8 cellular contexts compared by ENCODE assay signal in the genomic region with DNA sequence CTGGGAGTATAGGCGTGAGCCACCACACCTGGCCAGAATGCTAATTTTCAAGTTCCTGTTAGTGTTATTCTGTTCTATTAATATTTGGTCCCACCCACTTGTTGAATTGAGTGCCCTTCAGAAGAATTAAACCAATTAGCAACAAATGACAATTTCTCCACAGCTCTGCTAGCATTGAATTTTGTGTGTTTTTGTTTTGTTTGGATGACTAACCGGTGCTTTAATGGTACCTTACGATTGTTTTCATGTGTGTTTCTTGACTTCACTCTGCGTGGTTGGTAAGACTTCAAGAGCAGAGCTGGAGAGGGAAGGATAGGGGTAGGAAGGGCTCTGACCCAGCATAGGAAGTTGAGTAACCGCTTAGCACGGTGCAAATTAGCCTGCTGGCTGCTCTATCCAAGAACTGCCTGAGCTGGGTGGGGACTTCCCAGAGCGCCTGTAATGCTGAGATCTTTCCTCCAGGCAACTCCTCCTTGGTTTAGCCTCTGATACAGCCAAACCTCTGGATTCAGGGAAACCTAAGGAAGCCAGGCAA. TPM values are rescaled to one million over a fixed set of nuclear protein-coding genes. Genes with fewer than 3 reads are reported as not detected.
DNase-seq lines count a peak whose midpoint lies in the region; TF ChIP-seq lines count a peak whose summit lies in the region.

No MANE protein-coding gene starts in this region.

- no peaks in the 10 kb centered on the region for H3K27me3 ChIP-seq in ovary

- intact Hi-C loops in activated T-helper 1 cell treated with anti-CD3 and anti-CD28 coated beads, Interleukin-12 subunit alpha, Interleukin-12 subunit beta, Interleukin-2, Interleukin-4 antibody, amounts not matched to agents 30 ng/mL and 10 ng/mL and 1 ng/mL, durations not matched to agents 14 hours and 24 hours and 36 hours (cut with micrococcal nuclease): no loop called here
- intact Hi-C loops in ovary (cut with DNase I): no loop called here

- H3K4me1 Mint-ChIP-seq in activated T-helper 1 cell treated with anti-CD3 and anti-CD28 coated beads, Interleukin-12 subunit alpha, Interleukin-12 subunit beta, Interleukin-2, Interleukin-4 antibody, amounts not matched to agents 30 ng/mL and 10 ng/mL and 1 ng/mL, durations not matched to agents 14 hours and 24 hours and 36 hours (ENCODE audit: low read depth): peaks cover 34% of the 10 kb centered on the region

- no peaks in the 10 kb centered on the region for H3K9me3 ChIP-seq in ovary

- peak overlapping the region; percentile 91 for H3K27ac Mint-ChIP-seq in activated T-helper 1 cell treated with anti-CD3 and anti-CD28 coated beads, Interleukin-12 subunit alpha, Interleukin-12 subunit beta, Interleukin-2, Interleukin-4 antibody, amounts not matched to agents 30 ng/mL and 10 ng/mL and 1 ng/mL, durations not matched to agents 14 hours and 24 hours and 36 hours

- no peaks in the 10 kb centered on the region for H3K9me3 Mint-ChIP-seq in activated T-helper 1 cell treated with anti-CD3 and anti-CD28 coated beads, Interleukin-12 subunit alpha, Interleukin-12 subunit beta, Interleukin-2, Interleukin-4 antibody, amounts not matched to agents 30 ng/mL and 10 ng/mL and 1 ng/mL, durations not matched to agents 14 hours and 24 hours and 36 hours

- TF ChIP-seq EP300 in ovary (IDR thresholded peaks at IDR 0.05): no peak

- 18 to 24% (median 22%) methylated on average over 7 of the region's 7 CpGs for WGBS in ovary, 3 donors

- TF ChIP-seq POLR2A in ovary (IDR thresholded peaks at IDR 0.05): no peak

- H3K4me3 ChIP-seq in fibroblast of villous mesenchyme (ENCODE audit: low read depth, low read length) (peak overlapping the region; percentile 33), ovary (no peak overlapping the region)

- no peaks in the 10 kb centered on the region for H3K36me3 ChIP-seq in ovary

- no peaks in the 10 kb centered on the region for H3K27me3 Mint-ChIP-seq in activated T-helper 1 cell treated with anti-CD3 and anti-CD28 coated beads, Interleukin-12 subunit alpha, Interleukin-12 subunit beta, Interleukin-2, Interleukin-4 antibody, amounts not matched to agents 30 ng/mL and 10 ng/mL and 1 ng/mL, durations not matched to agents 14 hours and 24 hours and 36 hours (ENCODE audit: insufficient read depth)

- TF ChIP-seq CTCF in fibroblast of villous mesenchyme (IDR thresholded peaks at IDR 0.05; ENCODE audit: insufficient read depth, low read depth, low read length) (no peak), ovary (IDR thresholded peaks at IDR 0.05) (no peak)

- DNase-seq in GM04504 (ENCODE audit: low read depth) (peak; percentile 94), NAMALWA (ENCODE audit: low spot score) (peak; percentile 74), fibroblast of villous mesenchyme (ENCODE audit: low read depth) (peak; percentile 93), ovary (peak in 2 of 5 donors; percentile 52 to 78), superior temporal gyrus (ENCODE audit: extremely low spot score) (no peak), NCI-H187 treated with DMSO at 0.1 percent for 48 hours (lab: John Stamatoyannopoulos, UW) (no peak), NCI-H446 treated with DMSO at 0.1 percent for 48 hours (lab: John Stamatoyannopoulos, UW) (no peak)
- DNase-seq in activated T-helper 1 cell treated with anti-CD3 and anti-CD28 coated beads, Interleukin-12 subunit alpha, Interleukin-12 subunit beta, Interleukin-2, Interleukin-4 antibody, amounts not matched to agents 30 ng/mL and 10 ng/mL and 1 ng/mL, durations not matched to agents 14 hours and 24 hours and 36 hours (ENCODE audit: low spot score): peak; percentile 36

- H3K36me3 Mint-ChIP-seq in activated T-helper 1 cell treated with anti-CD3 and anti-CD28 coated beads, Interleukin-12 subunit alpha, Interleukin-12 subunit beta, Interleukin-2, Interleukin-4 antibody, amounts not matched to agents 30 ng/mL and 10 ng/mL and 1 ng/mL, durations not matched to agents 14 hours and 24 hours and 36 hours (ENCODE audit: low read depth): peaks cover 31% of the 10 kb centered on the region

- H3K27ac ChIP-seq in ovary: peak overlapping the region; percentile 1 to 50

- peaks cover 7% of the 10 kb centered on the region for H3K4me1 ChIP-seq in ovary (ENCODE audit: insufficient read depth)

- H3K4me3 Mint-ChIP-seq in activated T-helper 1 cell treated with anti-CD3 and anti-CD28 coated beads, Interleukin-12 subunit alpha, Interleukin-12 subunit beta, Interleukin-2, Interleukin-4 antibody, amounts not matched to agents 30 ng/mL and 10 ng/mL and 1 ng/mL, durations not matched to agents 14 hours and 24 hours and 36 hours: peak overlapping the region; percentile 86

RNA-seq across cellular contexts. Expression of gene ARPC1B, which starts 4.6 kb away (rescaled TPM):
- 254 and 256 TPM in 2 replicates for total RNA-seq in activated T-helper 1 cell treated with anti-CD3 and anti-CD28 coated beads, Interleukin-12 subunit alpha, Interleukin-12 subunit beta, Interleukin-2, Interleukin-4 antibody, amounts not matched to agents 30 ng/mL and 10 ng/mL and 1 ng/mL, durations not matched to agents 14 hours and 24 hours and 36 hours
- 186 and 241 TPM in 2 replicates for total RNA-seq in fibroblast of villous mesenchyme
- total RNA-seq in ovary: 10 to 100 TPM; 24.2 to 82.5 (median 42.9) TPM
- polyA plus RNA-seq in ovary: 10 to 100 TPM; 63.4 to 77.9 TPM

RNA-seq across cellular contexts. Expression of gene PDAP1, which starts 29.3 kb away (rescaled TPM):
- 160 and 162 TPM in 2 replicates for total RNA-seq in activated T-helper 1 cell treated with anti-CD3 and anti-CD28 coated beads, Interleukin-12 subunit alpha, Interleukin-12 subunit beta, Interleukin-2, Interleukin-4 antibody, amounts not matched to agents 30 ng/mL and 10 ng/mL and 1 ng/mL, durations not matched to agents 14 hours and 24 hours and 36 hours
- total RNA-seq in fibroblast of villous mesenchyme: 34.5 and 38.0 TPM in 2 replicates
- 10 to 100 TPM; 31.1 to 90.0 (median 83.9) TPM for total RNA-seq in ovary
- 100 to 1,000 TPM in 1 of 2 donors, 10 to 100 TPM in 1; 81.5 to 155 TPM for polyA plus RNA-seq in ovary

RNA-seq across cellular contexts. Expression of gene BUD31, which starts 29.7 kb away (rescaled TPM):
- total RNA-seq in activated T-helper 1 cell treated with anti-CD3 and anti-CD28 coated beads, Interleukin-12 subunit alpha, Interleukin-12 subunit beta, Interleukin-2, Interleukin-4 antibody, amounts not matched to agents 30 ng/mL and 10 ng/mL and 1 ng/mL, durations not matched to agents 14 hours and 24 hours and 36 hours: 132 and 145 TPM in 2 replicates
- 101 and 170 TPM in 2 replicates for total RNA-seq in fibroblast of villous mesenchyme
- total RNA-seq in ovary: 10 to 100 TPM; 44.4 to 96.4 (median 53.4) TPM
- 100 to 1,000 TPM in 1 of 2 donors, 10 to 100 TPM in 1; 75.6 to 157 TPM for polyA plus RNA-seq in ovary

RNA-seq across cellular contexts. Expression of gene ARPC1A, which starts 53.4 kb away (rescaled TPM):
- total RNA-seq in activated T-helper 1 cell treated with anti-CD3 and anti-CD28 coated beads, Interleukin-12 subunit alpha, Interleukin-12 subunit beta, Interleukin-2, Interleukin-4 antibody, amounts not matched to agents 30 ng/mL and 10 ng/mL and 1 ng/mL, durations not matched to agents 14 hours and 24 hours and 36 hours: 72.4 and 75.9 TPM in 2 replicates
- total RNA-seq in fibroblast of villous mesenchyme (158 and 160 TPM in 2 replicates), ovary (100 to 1,000 TPM in 5 of 7 donors, 10 to 100 TPM in 2; 83.7 to 134 (median 112) TPM)
- polyA plus RNA-seq in ovary: 100 to 1,000 TPM in 1 of 2 donors, 10 to 100 TPM in 1; 98.1 to 138 TPM

RNA-seq across cellular contexts. Expression of gene PTCD1, which starts 59.5 kb away (rescaled TPM):
- 13.7 and 16.0 TPM in 2 replicates for total RNA-seq in activated T-helper 1 cell treated with anti-CD3 and anti-CD28 coated beads, Interleukin-12 subunit alpha, Interleukin-12 subunit beta, Interleukin-2, Interleukin-4 antibody, amounts not matched to agents 30 ng/mL and 10 ng/mL and 1 ng/mL, durations not matched to agents 14 hours and 24 hours and 36 hours
- total RNA-seq in fibroblast of villous mesenchyme (7.7 and 8.2 TPM in 2 replicates), ovary (1 to 10 TPM; 3.9 to 8.3 (median 7.3) TPM)
- polyA plus RNA-seq in ovary: 1 to 10 TPM; 3.5 to 7.5 TPM

Comparison
In these comparisons a context has a peak if more than half of its experiments do, and no peak if none do; other contexts are left out.
1. DNase-seq: peak in GM04504 (single experiment), NAMALWA (single experiment), activated T-helper 1 cell treated with anti-CD3 and anti-CD28 coated beads, Interleukin-12 subunit alpha, Interleukin-12 subunit beta, Interleukin-2, Interleukin-4 antibody, amounts not matched to agents 30 ng/mL and 10 ng/mL and 1 ng/mL, durations not matched to agents 14 hours and 24 hours and 36 hours (single experiment) and fibroblast of villous mesenchyme (single experiment); none in superior temporal gyrus (single experiment), NCI-H187 treated with DMSO at 0.1 percent for 48 hours (single experiment) and NCI-H446 treated with DMSO at 0.1 percent for 48 hours (single experiment).